ENCODE assay signal across 9 cellular contexts in the genomic region with DNA sequence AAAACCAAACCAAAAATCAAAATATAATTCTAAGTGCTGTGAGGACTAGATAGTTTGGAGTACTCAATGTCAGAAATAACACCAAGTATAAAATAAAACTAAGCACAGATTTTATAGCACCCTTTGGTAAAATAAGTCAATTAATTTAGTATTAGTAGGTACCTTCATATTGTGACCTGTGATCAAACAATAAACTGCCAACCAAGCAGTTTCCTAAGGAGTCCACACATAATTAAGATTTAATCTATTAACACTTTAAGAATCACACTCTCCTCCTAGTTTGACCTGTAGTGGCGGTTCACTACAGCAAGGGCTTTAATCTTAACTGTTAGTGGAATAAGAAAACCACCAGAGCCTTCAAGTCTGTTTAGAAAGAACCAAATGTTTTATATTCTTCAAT. TPM values are rescaled to one million over a fixed set of nuclear protein-coding genes. Genes with fewer than 3 reads are reported as not detected.
DNase-seq lines count a peak whose midpoint lies in the region; ATAC-seq, FAIRE-seq and TF ChIP-seq lines count a peak whose summit lies in the region.
"Had no signal": no experiment of that assay in that cellular context is flagged by ENCODE, and none has a peak within 500 bp of the region (broad histone marks: within the 10 kb centered on the region; RNA-seq: fewer than 3 reads in every experiment).

No MANE protein-coding gene starts in this region.

- peaks cover 12% of the 10 kb centered on the region for H3K27me3 Mint-ChIP-seq in CD4-positive, CD25-positive, alpha-beta regulatory T cell
- H3K27me3 Mint-ChIP-seq in chondrocyte (ENCODE audit: low read depth) (no peaks in the 10 kb centered on the region), nephron (ENCODE audit: low read depth) (no peaks in the 10 kb centered on the region)

- ATAC-seq in CD4-positive, CD25-positive, alpha-beta regulatory T cell (ENCODE audit: low read depth in 2 of 2), result no peak

- no peak for DNase-seq in CD4-positive, CD25-positive, alpha-beta regulatory T cell
- DNase-seq in chondrocyte (ENCODE audit: low spot score), result no peak
- no peak for DNase-seq in NCI-H526 (lab: John Stamatoyannopoulos, UW)
- DNase-seq in frontal cortex (ENCODE audit: low spot score in 2 of 2), result no peak
- DNase-seq in tibial nerve (ENCODE audit: low spot score in 2 of 2), result no peak
- DNase-seq in DMS 273 treated with DMSO at 0.1 percent for 48 hours (lab: John Stamatoyannopoulos, UW), result no peak
- DNase-seq: NCI-H1105 had no signal

- peak overlapping the region; percentile 97 to 100 (median 100) for H3K4me3 Mint-ChIP-seq in CD4-positive, CD25-positive, alpha-beta regulatory T cell
- H3K4me3 Mint-ChIP-seq in chondrocyte (ENCODE audit: unreplicated experiment) (peak overlapping the region; percentile 86), nephron (peak overlapping the region; percentile 97 to 98 (median 97))

- no peak for TF ChIP-seq POLR2A in tibial nerve (IDR thresholded peaks at IDR 0.05)

- no peak for FAIRE-seq in frontal cortex (lab: Jason Lieb, UNC)

- H3K36me3 ChIP-seq in CD4-positive, CD25-positive, alpha-beta regulatory T cell (ENCODE audit: control insufficient read depth, insufficient read depth, low read length), result peaks cover 57% of the 10 kb centered on the region
- peaks cover 71% of the 10 kb centered on the region for H3K36me3 ChIP-seq in Loucy (ENCODE audit: insufficient read depth, low read length)
- H3K36me3 ChIP-seq in tibial nerve, result peaks cover 15 to 48% (median 24%) of the 10 kb centered on the region in 3 donors

- peaks cover 84% of the 10 kb centered on the region for H4K20me1 ChIP-seq in Loucy (ENCODE audit: insufficient read depth, low read length, poor library complexity, severe bottlenecking)

- no peaks in the 10 kb centered on the region for H3K9me3 ChIP-seq in CD4-positive, CD25-positive, alpha-beta regulatory T cell (ENCODE audit: control insufficient read depth in 2 of 2, low read length in 2 of 2)
- no peaks in the 10 kb centered on the region for H3K9me3 ChIP-seq in Loucy (ENCODE audit: insufficient read depth, low read depth, low read length)
- H3K9me3 ChIP-seq in tibial nerve, result no peaks in the 10 kb centered on the region

- no peaks in the 10 kb centered on the region for H3K9me2 ChIP-seq in Loucy (replicated peaks; ENCODE audit: low read depth, low read length)

- H2AFZ ChIP-seq in Loucy (ENCODE audit: low read length), result no peak overlapping the region

- H3K4me2 ChIP-seq in Loucy (ENCODE audit: low read depth, low read length, poor library complexity, severe bottlenecking), result peak overlapping the region; percentile 89

- no peak for TF ChIP-seq CTCF in Loucy (conservative IDR thresholded peaks at IDR 0.05; ENCODE audit: low read length)
- peak; percentile 12 for TF ChIP-seq CTCF in chondrocyte (IDR thresholded peaks at IDR 0.05)
- TF ChIP-seq CTCF in nephron (IDR thresholded peaks at IDR 0.05; ENCODE audit: unreplicated experiment in 3 of 3), result no peak
- TF ChIP-seq CTCF in tibial nerve (IDR thresholded peaks at IDR 0.05), result no peak

- H3K9ac ChIP-seq in Loucy (ENCODE audit: low read depth, low read length, poor library complexity, severe bottlenecking), result peak overlapping the region; percentile 100

- peak overlapping the region; percentile 27 for H3K27ac ChIP-seq in CD4-positive, CD25-positive, alpha-beta regulatory T cell (ENCODE audit: insufficient read depth, low read length, poor library complexity, severe bottlenecking)
- H3K27ac ChIP-seq in tibial nerve, result peak overlapping the region in 1 of 4 donors; percentile 99

- peaks cover 56% of the 10 kb centered on the region for H3K4me1 ChIP-seq in CD4-positive, CD25-positive, alpha-beta regulatory T cell (ENCODE audit: control insufficient read depth, insufficient read depth, low read length, poor library complexity, severe bottlenecking)
- peaks cover 65% of the 10 kb centered on the region for H3K4me1 ChIP-seq in Loucy (ENCODE audit: insufficient read depth, low read length, poor library complexity, severe bottlenecking)
- H3K4me1 ChIP-seq in tibial nerve, result peaks cover 6 to 65% (median 23%) of the 10 kb centered on the region in 4 donors

- no peaks in the 10 kb centered on the region for H3F3A ChIP-seq in Loucy (ENCODE audit: low read depth)

- peaks cover 95% of the 10 kb centered on the region for H3K79me2 ChIP-seq in Loucy (ENCODE audit: insufficient read depth, low read length)

- H3K36me3 Mint-ChIP-seq in CD4-positive, CD25-positive, alpha-beta regulatory T cell, result peaks cover 55% of the 10 kb centered on the region
- peaks cover 42% of the 10 kb centered on the region for H3K36me3 Mint-ChIP-seq in chondrocyte (ENCODE audit: low read depth)
- H3K36me3 Mint-ChIP-seq in nephron (ENCODE audit: low read depth), result peaks cover 67% of the 10 kb centered on the region

- no peak for TF ChIP-seq EP300 in tibial nerve (IDR thresholded peaks at IDR 0.05)

- peak overlapping the region; percentile 100 for H3K4me3 ChIP-seq in CD4-positive, CD25-positive, alpha-beta regulatory T cell (ENCODE audit: low read depth, low read length)
- H3K4me3 ChIP-seq in Loucy (ENCODE audit: low read length, poor library complexity, severe bottlenecking) (peak overlapping the region; percentile 82), tibial nerve (peak overlapping the region in 1 of 4 donors; percentile 90)

- peaks cover 0 to 2% (median 0%) of the 10 kb centered on the region in 7 donors for H3K9me3 Mint-ChIP-seq in CD4-positive, CD25-positive, alpha-beta regulatory T cell
- H3K9me3 Mint-ChIP-seq in chondrocyte (ENCODE audit: low read depth) (no peaks in the 10 kb centered on the region), nephron (no peaks in the 10 kb centered on the region)

- peak overlapping the region in 2 of 3 donors; percentile 5 to 100 for H3K27ac Mint-ChIP-seq in CD4-positive, CD25-positive, alpha-beta regulatory T cell
- H3K27ac Mint-ChIP-seq in chondrocyte (ENCODE audit: unreplicated experiment) (peak overlapping the region; percentile 100), nephron (peak overlapping the region in 2 of 3 experiments; percentile 52 to 53)

- H3K4me1 Mint-ChIP-seq in CD4-positive, CD25-positive, alpha-beta regulatory T cell, result peaks cover 29 to 70% (median 51%) of the 10 kb centered on the region in 4 donors
- H3K4me1 Mint-ChIP-seq in chondrocyte (ENCODE audit: low read depth) (peaks cover 50% of the 10 kb centered on the region), nephron (peaks cover 37% of the 10 kb centered on the region)

- 42 to 53% methylated on average over 1 of the region's 1 CpG for WGBS in tibial nerve, 2 donors

- no peaks in the 10 kb centered on the region for H3K27me3 ChIP-seq in CD4-positive, CD25-positive, alpha-beta regulatory T cell (ENCODE audit: control insufficient read depth, insufficient read depth, low read length)
- H3K27me3 ChIP-seq in Loucy (ENCODE audit: insufficient read depth, low read length, poor library complexity, severe bottlenecking), result peaks cover 13% of the 10 kb centered on the region
- no peaks in the 10 kb centered on the region for H3K27me3 ChIP-seq in tibial nerve

RNA-seq across cellular contexts. Expression of gene HNRNPK, which starts 2.8 kb away (rescaled TPM):
- 617 TPM for total RNA-seq in CD4-positive, CD25-positive, alpha-beta regulatory T cell
- 1,000 to 10,000 TPM in 1 of 4 donors, 100 to 1,000 TPM in 3; 941 to 1,033 (median 952) TPM for polyA plus RNA-seq in CD4-positive, CD25-positive, alpha-beta regulatory T cell
- total RNA-seq in chondrocyte (387 to 419 TPM (median 392 TPM) in 3 replicates), frontal cortex (807 TPM), tibial nerve (100 to 1,000 TPM; 282 to 404 (median 349) TPM)

RNA-seq across cellular contexts. Expression of gene RMI1, which starts 3.4 kb away (rescaled TPM):
- total RNA-seq in CD4-positive, CD25-positive, alpha-beta regulatory T cell, result 2.8 TPM
- 1 to 10 TPM; 5.5 to 9.8 (median 7.7) TPM for polyA plus RNA-seq in CD4-positive, CD25-positive, alpha-beta regulatory T cell
- 7.7 to 9.1 TPM (median 7.9 TPM) in 3 replicates for total RNA-seq in chondrocyte
- 12.6 TPM for total RNA-seq in frontal cortex
- 1 to 10 TPM; 1.8 to 5.2 (median 2.6) TPM for total RNA-seq in tibial nerve

RNA-seq across cellular contexts. Expression of gene KIF27, which starts 56.0 kb away (rescaled TPM):
- 2.9 TPM for total RNA-seq in CD4-positive, CD25-positive, alpha-beta regulatory T cell
- 1 to 10 TPM in 1 of 4 donors, under 1 TPM in 2, not detected in 1; 0.46 to 1.3 (median 0.59) TPM for polyA plus RNA-seq in CD4-positive, CD25-positive, alpha-beta regulatory T cell
- total RNA-seq in chondrocyte, result 2.7 to 4.4 TPM (median 3.1 TPM) in 3 replicates
- 15.1 TPM for total RNA-seq in frontal cortex
- total RNA-seq in tibial nerve, result 10 to 100 TPM in 1 of 4 donors, 1 to 10 TPM in 3; 7.5 to 11.1 (median 9.9) TPM
